In genomic region chr12:100504820-100505219, GRCh38 we compare ENCODE assay signal across 35 cellular contexts. TPM values are rescaled to one million over a fixed set of nuclear protein-coding genes. Genes with fewer than 3 reads are reported as not detected.
DNase-seq lines count a peak whose midpoint lies in the region; ATAC-seq, FAIRE-seq and TF ChIP-seq lines count a peak whose summit lies in the region.
"Had no signal": no experiment of that assay in that cellular context is flagged by ENCODE, and none has a peak within 500 bp of the region (broad histone marks: within the 10 kb centered on the region; RNA-seq: fewer than 3 reads in every experiment).

No MANE protein-coding gene starts in this region.

- no peaks in the 10 kb centered on the region for H3K9me2 ChIP-seq in GM23338 (ENCODE audit: insufficient read depth)

- H3K4me2 ChIP-seq in GM23338, result no peak overlapping the region
- H3K4me2 ChIP-seq: BLaER1 treated with 17β-estradiol and CSF1 and Interleukin-3, amounts not matched to agents 10 nM and 100 nM had no signal

- H3K4me3 ChIP-seq in GM23338 (no peak overlapping the region), colonic mucosa (no peak overlapping the region), liver (ENCODE audit: low read depth in 1 of 3, low read length in 3 of 3) (peak overlapping the region; percentile 46 to 73 (median 65)), small intestine (ENCODE audit: low read depth in 1 of 2, low read length in 2 of 2) (peak overlapping the region in 1 of 2 donors; percentile 66)
- H3K4me3 ChIP-seq: ascending aorta; BLaER1 treated with 17β-estradiol and CSF1 and Interleukin-3, amounts not matched to agents 10 nM and 100 nM; cardiac muscle cell; esophagus muscularis mucosa; heart left ventricle; thyroid gland had no signal

- peak overlapping the region; percentile 58; the same call in 1 of the 2 replicates for H2AFZ ChIP-seq in GM23338

- WGBS in liver, result 26% methylated on average over 1 of the region's 1 CpG
- WGBS in small intestine, 3 donors, result 10 to 51% (median 30%) methylated on average over 1 of the region's 1 CpG

- peak; percentile 43 to 61 for TF ChIP-seq RAD21 in liver (IDR thresholded peaks at IDR 0.05)

- H3K4me1 ChIP-seq in GM23338 (ENCODE audit: insufficient read depth) (no peaks in the 10 kb centered on the region), colonic mucosa (no peaks in the 10 kb centered on the region), liver (ENCODE audit: control insufficient read depth in 4 of 4, insufficient read depth in 4 of 4, low read length in 3 of 4) (peaks cover 8 to 50% (median 26%) of the 10 kb centered on the region in 4 donors), small intestine (ENCODE audit: control insufficient read depth in 2 of 2, insufficient read depth in 1 of 2, low read depth in 1 of 2, low read length in 1 of 2) (peaks cover 3 to 6% of the 10 kb centered on the region in 2 donors)
- H3K4me1 ChIP-seq: ascending aorta, heart left ventricle, thyroid gland had no signal

- no peaks in the 10 kb centered on the region for H4K20me1 ChIP-seq in GM23338 (replicated peaks; ENCODE audit: insufficient read depth)
- H4K20me1 ChIP-seq: BLaER1 treated with 17β-estradiol and CSF1 and Interleukin-3, amounts not matched to agents 10 nM and 100 nM had no signal

- no peak for TF ChIP-seq CTCF in GM23338 (conservative IDR thresholded peaks at IDR 0.05; ENCODE audit: low read depth in 2 of 2)
- TF ChIP-seq CTCF in colonic mucosa (IDR thresholded peaks at IDR 0.05), result no peak
- TF ChIP-seq CTCF in liver (IDR thresholded peaks at IDR 0.05; ENCODE audit: low read depth, low read length, missing input control), result no peak

- H3K27ac ChIP-seq in GM23338 (ENCODE audit: low read depth) (no peak overlapping the region), colonic mucosa (peak overlapping the region; percentile 57), liver (ENCODE audit: low read depth in 1 of 2, low read length in 2 of 2) (peak overlapping the region; percentile 84 to 97), small intestine (ENCODE audit: low read depth in 1 of 2, low read length in 1 of 2) (peak overlapping the region; percentile 74 to 78)
- H3K27ac ChIP-seq: ascending aorta; BLaER1 treated with 17β-estradiol and CSF1 and Interleukin-3, amounts not matched to agents 10 nM and 100 nM; cardiac muscle cell; esophagus muscularis mucosa; heart left ventricle; RWPE1; thyroid gland had no signal

- H3K9ac ChIP-seq in colonic mucosa (ENCODE audit: low read depth in 2 of 2, low read length in 2 of 2) (no peak overlapping the region), liver (ENCODE audit: low read depth in 1 of 2, low read length in 2 of 2) (peak overlapping the region in 1 of 2 donors; percentile 75)
- H3K9ac ChIP-seq: BLaER1 treated with 17β-estradiol and CSF1 and Interleukin-3, amounts not matched to agents 10 nM and 100 nM had no signal

- H3F3A ChIP-seq in GM23338 (replicated peaks; ENCODE audit: low read depth), result no peaks in the 10 kb centered on the region

- no peaks in the 10 kb centered on the region for H3K79me2 ChIP-seq in GM23338 (replicated peaks; ENCODE audit: insufficient read depth)

- no peak for ATAC-seq in GM23338
- ATAC-seq: activated T-cell treated with anti-CD3 and anti-CD28 coated beads, Interleukin-2, amount 50 U/mL, for 4 hours; HCT116; heart left ventricle; left cardiac atrium; sciatic nerve; stimulated activated naive CD8-positive, alpha-beta T cell treated with anti-CD3 and anti-CD28 coated beads, Interleukin-15, amount 100 ng/mL, for 72 hours; T-cell had no signal

- H3K4me1 Mint-ChIP-seq in GM23338 (no peaks in the 10 kb centered on the region), immature natural killer cell (no peaks in the 10 kb centered on the region)
- H3K4me1 Mint-ChIP-seq: activated naive CD8-positive, alpha-beta T cell treated with anti-CD3 and anti-CD28 coated beads, Interleukin-2, amount 10 ng/mL, durations not matched to agents 7 days and 5 days; memory B cell; stimulated activated naive CD8-positive, alpha-beta T cell treated with anti-CD3 and anti-CD28 coated beads, Interleukin-15, amount 100 ng/mL, for 72 hours; T-cell had no signal

- H3K36me3 ChIP-seq in GM23338 (ENCODE audit: insufficient read depth), result no peaks in the 10 kb centered on the region
- no peaks in the 10 kb centered on the region for H3K36me3 ChIP-seq in colonic mucosa
- H3K36me3 ChIP-seq in liver (ENCODE audit: control insufficient read depth in 4 of 4, insufficient read depth in 3 of 4, low read depth in 1 of 4, low read length in 3 of 4), result peaks cover 0 to 11% (median 6%) of the 10 kb centered on the region in 4 donors
- H3K36me3 ChIP-seq in small intestine (ENCODE audit: control insufficient read depth in 2 of 2, insufficient read depth in 2 of 2, low read length in 2 of 2), result no peaks in the 10 kb centered on the region
- H3K36me3 ChIP-seq: ascending aorta; BLaER1 treated with 17β-estradiol and CSF1 and Interleukin-3, amounts not matched to agents 10 nM and 100 nM; cardiac muscle cell; esophagus muscularis mucosa; heart left ventricle; thyroid gland had no signal

- H3K4me3 Mint-ChIP-seq in GM23338, result no peak overlapping the region
- H3K4me3 Mint-ChIP-seq in immature natural killer cell, result no peak overlapping the region
- H3K4me3 Mint-ChIP-seq: activated naive CD8-positive, alpha-beta T cell treated with anti-CD3 and anti-CD28 coated beads, Interleukin-2, amount 10 ng/mL, durations not matched to agents 7 days and 5 days; activated T-cell treated with anti-CD3 and anti-CD28 coated beads, Interleukin-2, amount 50 U/mL, for 4 hours; dendritic cell treated with granulocyte-macrophage colony-stimulating factor and Interleukin-4, amounts not matched to agents 40 ng/mL and 50 ng/mL, for 4 days; memory B cell; stimulated activated naive CD8-positive, alpha-beta T cell treated with anti-CD3 and anti-CD28 coated beads, Interleukin-15, amount 100 ng/mL, for 72 hours; T-cell had no signal

- H3K9me3 Mint-ChIP-seq in GM23338, result no peaks in the 10 kb centered on the region
- peaks cover 0 to 5% (median under 1%) of the 10 kb centered on the region in 6 donors for H3K9me3 Mint-ChIP-seq in immature natural killer cell
- H3K9me3 Mint-ChIP-seq: activated naive CD8-positive, alpha-beta T cell treated with anti-CD3 and anti-CD28 coated beads, Interleukin-2, amount 10 ng/mL, durations not matched to agents 7 days and 5 days; dendritic cell treated with granulocyte-macrophage colony-stimulating factor and Interleukin-4, amounts not matched to agents 40 ng/mL and 50 ng/mL, for 4 days; memory B cell; T-cell had no signal

- no peaks in the 10 kb centered on the region for H3K9me3 ChIP-seq in colonic mucosa
- no peaks in the 10 kb centered on the region for H3K9me3 ChIP-seq in liver (ENCODE audit: control insufficient read depth in 4 of 4, low read length in 3 of 4)
- H3K9me3 ChIP-seq in small intestine (ENCODE audit: control insufficient read depth, low read depth), result no peaks in the 10 kb centered on the region
- H3K9me3 ChIP-seq: ascending aorta, esophagus muscularis mucosa, thyroid gland had no signal

- H3K27me3 Mint-ChIP-seq in GM23338 (ENCODE audit: insufficient read depth, low read depth, poor library complexity) (no peaks in the 10 kb centered on the region), immature natural killer cell (ENCODE audit: low read depth in 3 of 3) (peaks cover 0 to 1% (median 0%) of the 10 kb centered on the region in 3 donors)
- H3K27me3 Mint-ChIP-seq: activated naive CD8-positive, alpha-beta T cell treated with anti-CD3 and anti-CD28 coated beads, Interleukin-2, amount 10 ng/mL, durations not matched to agents 7 days and 5 days had no signal

- intact Hi-C loops in colonic mucosa (cut with DNase I), result no loop called here

- H3K36me3 Mint-ChIP-seq in GM23338 (ENCODE audit: low read depth), result no peaks in the 10 kb centered on the region
- H3K36me3 Mint-ChIP-seq in immature natural killer cell, result no peaks in the 10 kb centered on the region
- H3K36me3 Mint-ChIP-seq: activated naive CD8-positive, alpha-beta T cell treated with anti-CD3 and anti-CD28 coated beads, Interleukin-2, amount 10 ng/mL, durations not matched to agents 7 days and 5 days; memory B cell; T-cell had no signal

- DNase-seq in GM23338 (ENCODE audit: low spot score) (no peak), colonic mucosa (peak; percentile 36), small intestine (peak; percentile 68), immature natural killer cell (no peak), SHP77 treated with DMSO at 0.1 percent for 48 hours (lab: John Stamatoyannopoulos, UW) (no peak), DMS53 (lab: John Stamatoyannopoulos, UW) (no peak), dedifferentiated amniotic fluid mesenchymal stem cell (ENCODE audit: extremely low spot score) (no peak)
- DNase-seq: activated gamma-delta T cell treated with Interleukin-2 at 50 U/mL for 16 hours; activated naive CD8-positive, alpha-beta T cell treated with anti-CD3 and anti-CD28 coated beads, Interleukin-2, amount 10 ng/mL, durations not matched to agents 7 days and 5 days; activated T-cell treated with anti-CD3 and anti-CD28 coated beads, Interleukin-2, amount 50 U/mL, for 4 hours; foreskin fibroblast; heart left ventricle; Karpas-422; left cardiac atrium; NCI-H1436; NCI-H2081 treated with DMSO at 0.1 percent for 48 hours; NCI-H446; NCI-H82; stimulated activated CD4-positive, alpha-beta T cell treated with anti-CD3 and anti-CD28 coated beads, Interleukin-12 subunit alpha, Interleukin-12 subunit beta, amount 100 ng/mL, for 4 hours; stimulated activated CD4-positive, alpha-beta T cell treated with anti-CD3 and anti-CD28 coated beads, Interleukin-2, amount 100 ng/mL, for 48 hours; stimulated activated naive CD8-positive, alpha-beta T cell treated with anti-CD3 and anti-CD28 coated beads, Interleukin-15, amount 100 ng/mL, for 72 hours; T-cell; thyroid gland had no signal

- H3K27me3 ChIP-seq in GM23338 (ENCODE audit: insufficient read depth) (no peaks in the 10 kb centered on the region), colonic mucosa (no peaks in the 10 kb centered on the region), liver (ENCODE audit: control insufficient read depth in 4 of 4, insufficient read depth in 4 of 4, low read length in 3 of 4) (no peaks in the 10 kb centered on the region), small intestine (ENCODE audit: control insufficient read depth in 2 of 2, insufficient read depth in 2 of 2, low read length in 2 of 2) (no peaks in the 10 kb centered on the region)
- H3K27me3 ChIP-seq: ascending aorta; BLaER1 treated with 17β-estradiol and CSF1 and Interleukin-3, amounts not matched to agents 10 nM and 100 nM; cardiac muscle cell; esophagus muscularis mucosa; heart left ventricle; thyroid gland had no signal

- FAIRE-seq in small intestine (lab: Jason Lieb, UNC), result no peak
- FAIRE-seq: G401.6 had no signal

- H3K27ac Mint-ChIP-seq in GM23338, result no peak overlapping the region
- H3K27ac Mint-ChIP-seq in immature natural killer cell, result no peak overlapping the region
- H3K27ac Mint-ChIP-seq: activated naive CD8-positive, alpha-beta T cell treated with anti-CD3 and anti-CD28 coated beads, Interleukin-2, amount 10 ng/mL, durations not matched to agents 7 days and 5 days; dendritic cell treated with granulocyte-macrophage colony-stimulating factor and Interleukin-4, amounts not matched to agents 40 ng/mL and 50 ng/mL, for 4 days; memory B cell; stimulated activated naive CD8-positive, alpha-beta T cell treated with anti-CD3 and anti-CD28 coated beads, Interleukin-15, amount 100 ng/mL, for 72 hours; T-cell had no signal

RNA-seq across cellular contexts. Expression of gene NR1H4, which starts 31.2 kb away (rescaled TPM):
- total RNA-seq in GM23338 (2014; rRNA removed; shearing (Covaris generic)), result not detected in 2 replicates
- not detected in 2 replicates for polyA plus RNA-seq in GM23338 (2016; fragmentation: Nextera tagmentation; extraction: Ambion mirVana)
- total RNA-seq in colonic mucosa, result 10 to 100 TPM in 1 of 2 donors, 1 to 10 TPM in 1; 2.2 to 20.5 TPM
- 100 to 1,000 TPM in 1 of 2 donors, 10 to 100 TPM in 1; 46.8 to 106 TPM for total RNA-seq in liver
- polyA plus RNA-seq in liver, result 10 to 100 TPM; 33.5 to 63.1 TPM
- polyA plus RNA-seq in small intestine, result 10 to 100 TPM; 16.5 to 53.0 (median 37.1) TPM
- polyA plus RNA-seq in immature natural killer cell, result not detected
- total RNA-seq: activated naive CD8-positive, alpha-beta T cell treated with anti-CD3 and anti-CD28 coated beads, Interleukin-2, amount 10 ng/mL, durations not matched to agents 7 days and 5 days; cardiac muscle cell; heart left ventricle; left cardiac atrium; myocyte; T-cell; thyroid gland had no signal
- polyA plus RNA-seq: cardiac muscle cell, heart left ventricle had no signal

Comparison
In these comparisons a context has a peak if more than half of its experiments do, and no peak if none do; other contexts are left out.
1. DNase-seq: peak in colonic mucosa (single experiment) and small intestine (single experiment); none in GM23338 (single experiment), immature natural killer cell (0 of 3), SHP77 treated with DMSO at 0.1 percent for 48 hours (single experiment), DMS53 (single experiment) and dedifferentiated amniotic fluid mesenchymal stem cell (single experiment).
2. H3K4me3 ChIP-seq: peak in liver (3 of 3); none in GM23338 (single experiment) and colonic mucosa (single experiment).
3. RNA of gene NR1H4, which starts 31.2 kb away (polyA plus RNA-seq): 33.5 to 63.1 TPM in liver and 16.5 to 53.0 TPM in small intestine; not detected in GM23338 and not detected in immature natural killer cell; every median in the first group is over 10 times any median in the second.